In genomic region chr11:102530558-102530957, GRCh38 we compare ENCODE assay signal across 9 cellular contexts. TPM values are rescaled to one million over a fixed set of nuclear protein-coding genes. Genes with fewer than 3 reads are reported as not detected.
DNase-seq lines count a peak whose midpoint lies in the region; ATAC-seq and TF ChIP-seq lines count a peak whose summit lies in the region.
"Had no signal": no experiment of that assay in that cellular context is flagged by ENCODE, and none has a peak within 500 bp of the region (broad histone marks: within the 10 kb centered on the region; RNA-seq: fewer than 3 reads in every experiment).

A gene with protein sequence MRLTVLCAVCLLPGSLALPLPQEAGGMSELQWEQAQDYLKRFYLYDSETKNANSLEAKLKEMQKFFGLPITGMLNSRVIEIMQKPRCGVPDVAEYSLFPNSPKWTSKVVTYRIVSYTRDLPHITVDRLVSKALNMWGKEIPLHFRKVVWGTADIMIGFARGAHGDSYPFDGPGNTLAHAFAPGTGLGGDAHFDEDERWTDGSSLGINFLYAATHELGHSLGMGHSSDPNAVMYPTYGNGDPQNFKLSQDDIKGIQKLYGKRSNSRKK (minus strand): TSS chr11:102530747. CDS start chr11:102530700, 47 bp downstream.

- no peaks in the 10 kb centered on the region for H3K9me3 Mint-ChIP-seq in dendritic cell treated with granulocyte-macrophage colony-stimulating factor and Interleukin-4, amounts not matched to agents 40 ng/mL and 50 ng/mL, for 4 days

- ATAC-seq in GM18868 (IDR thresholded peaks at IDR 0.05; ENCODE audit: unreplicated experiment): peak; percentile 57

- H4K20me1 ChIP-seq in MM.1S (ENCODE audit: insufficient read depth, low read length): no peaks in the 10 kb centered on the region

- TF ChIP-seq CTCF in prostate gland (IDR thresholded peaks at IDR 0.05): no peak
- no peak for TF ChIP-seq CTCF in MM.1S (IDR thresholded peaks at IDR 0.05; ENCODE audit: low read length)

- TF ChIP-seq RAD21 in Ishikawa (IDR thresholded peaks at IDR 0.05; ENCODE audit: low read depth): no peak

- H3K4me3 Mint-ChIP-seq in dendritic cell treated with granulocyte-macrophage colony-stimulating factor and Interleukin-4, amounts not matched to agents 40 ng/mL and 50 ng/mL, for 4 days: peak within 1 kb of the TSS; percentile 3

- intact Hi-C loops in dendritic cell treated with granulocyte-macrophage colony-stimulating factor and Interleukin-4, amounts not matched to agents 40 ng/mL and 50 ng/mL, for 4 days (cut with micrococcal nuclease): no loop called here
- intact Hi-C loops in prostate gland (cut with DNase I): no loop called here

- DNase-seq in prostate gland (ENCODE audit: low spot score) (no peak), NCI-H82 treated with DMSO at 0.1 percent for 48 hours (lab: John Stamatoyannopoulos, UW; ENCODE audit: unreplicated experiment) (no peak), SW480 (ENCODE audit: low spot score) (no peak), KBM-7 (no peak), MM.1S (no peak)
- DNase-seq: NCI-H2107 had no signal

- TF ChIP-seq EP300 in Ishikawa (IDR thresholded peaks at IDR 0.05; ENCODE audit: borderline replicate concordance): no peak

- no peak within 1 kb of the TSS for H3K27ac ChIP-seq in prostate gland
- no peak within 1 kb of the TSS for H3K27ac ChIP-seq in MM.1S (ENCODE audit: low read length)

- H3K4me2 ChIP-seq in MM.1S (ENCODE audit: low read depth, low read length): no peak within 1 kb of the TSS

- H2AFZ ChIP-seq in MM.1S (ENCODE audit: low read length): no peak within 1 kb of the TSS

- H3F3A ChIP-seq in MM.1S (ENCODE audit: insufficient read depth, low read length): no peaks in the 10 kb centered on the region

- H3K4me3 ChIP-seq in prostate gland (no peak within 1 kb of the TSS), MM.1S (ENCODE audit: low read length) (no peak within 1 kb of the TSS)

- no peaks in the 10 kb centered on the region for H3K9me2 ChIP-seq in MM.1S (replicated peaks; ENCODE audit: insufficient read depth, low read length)

- H3K9ac ChIP-seq in MM.1S (ENCODE audit: low read length): no peak within 1 kb of the TSS

- in situ Hi-C loops in KBM-7 (cut with MboI; ENCODE audit: low pct_unique_long_range_greater_than_20kb, low sequenced_read_pairs): no loop called here

- H3K4me1 ChIP-seq in prostate gland (replicated peaks) (no peaks in the 10 kb centered on the region), MM.1S (ENCODE audit: low read length) (no peaks in the 10 kb centered on the region)

- no peaks in the 10 kb centered on the region for H3K36me3 Mint-ChIP-seq in dendritic cell treated with granulocyte-macrophage colony-stimulating factor and Interleukin-4, amounts not matched to agents 40 ng/mL and 50 ng/mL, for 4 days (ENCODE audit: low read depth)

- no peaks in the 10 kb centered on the region for H3K9me3 ChIP-seq in prostate gland
- H3K9me3 ChIP-seq in MM.1S (replicated peaks; ENCODE audit: insufficient read depth, low read length): no peaks in the 10 kb centered on the region

- H3K27me3 ChIP-seq in prostate gland (replicated peaks; ENCODE audit: insufficient read depth) (no peaks in the 10 kb centered on the region), MM.1S (replicated peaks; ENCODE audit: insufficient read depth, low read length) (no peaks in the 10 kb centered on the region)

- 35% methylated on average over 8 of the region's 8 CpGs for WGBS in prostate gland

- peak; percentile 45 for TF ChIP-seq POLR2A in prostate gland (IDR thresholded peaks at IDR 0.05)

- H3K27me3 Mint-ChIP-seq in dendritic cell treated with granulocyte-macrophage colony-stimulating factor and Interleukin-4, amounts not matched to agents 40 ng/mL and 50 ng/mL, for 4 days: no peaks in the 10 kb centered on the region

- peaks cover 5% of the 10 kb centered on the region for H3K4me1 Mint-ChIP-seq in dendritic cell treated with granulocyte-macrophage colony-stimulating factor and Interleukin-4, amounts not matched to agents 40 ng/mL and 50 ng/mL, for 4 days (ENCODE audit: low read depth)

- H3K27ac Mint-ChIP-seq in dendritic cell treated with granulocyte-macrophage colony-stimulating factor and Interleukin-4, amounts not matched to agents 40 ng/mL and 50 ng/mL, for 4 days: no peak within 1 kb of the TSS

- H3K36me3 ChIP-seq in prostate gland (no peaks in the 10 kb centered on the region), MM.1S (replicated peaks; ENCODE audit: insufficient read depth, low read length) (no peaks in the 10 kb centered on the region)

- no peaks in the 10 kb centered on the region for H3K79me2 ChIP-seq in MM.1S (ENCODE audit: low read length)

TF ChIP-seq in Ishikawa, 13 proteins besides CTCF, POLR2A, EP300 and RAD21:
- TF ChIP-seq TEAD4 (IDR thresholded peaks at IDR 0.05): no peak
- TF ChIP-seq MAX (IDR thresholded peaks at IDR 0.05): peak; percentile 44; the same call in 1 of the 2 replicates
TF ChIP-seq in Ishikawa: peak in this region for 1.

RNA-seq across cellular contexts. Expression of the gene that starts here (rescaled TPM):
- 100 to 1,000 TPM; 115 to 171 TPM for total RNA-seq in prostate gland
